Comparison of ENCODE assay signal across 13 cellular contexts in genomic region chr1:100955322-100955721, GRCh38. TPM values are rescaled to one million over a fixed set of nuclear protein-coding genes. Genes with fewer than 3 reads are reported as not detected.
DNase-seq lines count a peak whose midpoint lies in the region; ATAC-seq and TF ChIP-seq lines count a peak whose summit lies in the region.
"Had no signal": no experiment of that assay in that cellular context is flagged by ENCODE, and none has a peak within 500 bp of the region (broad histone marks: within the 10 kb centered on the region; RNA-seq: fewer than 3 reads in every experiment).

No MANE protein-coding gene starts in this region.

- no peaks in the 10 kb centered on the region; the same call in 1 of the 2 replicates for H3K36me3 ChIP-seq in RWPE2 (ENCODE audit: low read depth)
- H3K36me3 ChIP-seq in fibroblast of lung (ENCODE audit: control insufficient read depth, insufficient read depth, low read length) = no peaks in the 10 kb centered on the region

- H3K4me3 ChIP-seq in RWPE2 (ENCODE audit: severe bottlenecking) (no peak overlapping the region), fibroblast of lung (replicated peaks in 1 of 4; ENCODE audit: control extremely low read depth in 1 of 4, insufficient read depth in 1 of 4, low read depth in 3 of 4, low read length in 4 of 4) (peak overlapping the region in 1 of 4 experiments; percentile 20)
- H3K4me3 ChIP-seq: body of pancreas had no signal

- no peaks in the 10 kb centered on the region for H3K9me3 ChIP-seq in RWPE2 (ENCODE audit: severe bottlenecking)
- H3K9me3 ChIP-seq in fibroblast of lung (ENCODE audit: control insufficient read depth, insufficient read depth, low read depth, low read length) = no peaks in the 10 kb centered on the region
- H3K9me3 ChIP-seq: body of pancreas had no signal

- peak; percentile 66 for ATAC-seq in RWPE2 (ENCODE audit: low read depth)
- ATAC-seq: body of pancreas; stimulated activated memory B cell treated with anti-CD40 and anti-IgM and Interleukin-4, amounts not matched to agents 10 μg/mL and 1 μg/mL and 100 μg/mL, for 72 hours had no signal

- H3K9me3 Mint-ChIP-seq in activated naive CD4-positive, alpha-beta T cell treated with anti-CD3 and anti-CD28 coated beads for 36 hours = peaks cover 28% of the 10 kb centered on the region

- H3K4me1 ChIP-seq in RWPE2 (ENCODE audit: insufficient read depth, poor library complexity, severe bottlenecking) = peaks cover 14% of the 10 kb centered on the region
- H3K4me1 ChIP-seq in fibroblast of lung (ENCODE audit: control insufficient read depth, extremely low read depth, insufficient read depth, low read length) = peaks cover 6% of the 10 kb centered on the region
- H3K4me1 ChIP-seq: body of pancreas had no signal

- peak overlapping the region; percentile 83 for H3K4me2 ChIP-seq in fibroblast of lung (ENCODE audit: extremely low read depth, insufficient read depth, low read length)

- H3K27ac ChIP-seq in RWPE2 (ENCODE audit: poor library complexity, severe bottlenecking) (no peak overlapping the region), fibroblast of lung (ENCODE audit: insufficient read depth, low read length) (peak overlapping the region; percentile 24)
- H3K27ac ChIP-seq: body of pancreas, C4-2B had no signal

- H2AFZ ChIP-seq in fibroblast of lung (ENCODE audit: low read length) = no peak overlapping the region

- peak overlapping the region; percentile 65 for H3K27ac Mint-ChIP-seq in activated naive CD4-positive, alpha-beta T cell treated with anti-CD3 and anti-CD28 coated beads for 36 hours
- H3K27ac Mint-ChIP-seq: activated CD4-positive, alpha-beta T cell treated with anti-CD3 and anti-CD28 coated beads, Interleukin-2, amount 10 ng/mL, durations not matched to agents 7 days and 5 days; stimulated activated memory B cell treated with anti-CD40 and anti-IgM and Interleukin-4, amounts not matched to agents 10 μg/mL and 1 μg/mL and 100 μg/mL, for 72 hours had no signal

- no peaks in the 10 kb centered on the region for H4K20me1 ChIP-seq in fibroblast of lung (ENCODE audit: control insufficient read depth, extremely low read depth, insufficient read depth, low read length)

- TF ChIP-seq CTCF in RWPE2 (IDR thresholded peaks at IDR 0.05; ENCODE audit: poor library complexity, severe bottlenecking) (no peak), fibroblast of lung (conservative IDR thresholded peaks at IDR 0.05 in 1 of 2, IDR thresholded peaks at IDR 0.05 in 1 of 2; ENCODE audit: low read depth in 1 of 2, low read length in 2 of 2) (no peak)

- no peak for DNase-seq in activated naive CD4-positive, alpha-beta T cell treated with anti-CD3 and anti-CD28 coated beads for 36 hours
- DNase-seq in activated naive CD4-positive, alpha-beta T cell treated with anti-CD3 and anti-CD28 coated beads, Interleukin-2, amount 50 U/mL, for 16 hours = no peak
- DNase-seq in RWPE2 (ENCODE audit: low spot score) = no peak
- peak; percentile 87 to 91 for DNase-seq in fibroblast of lung (ENCODE audit: low read depth in 2 of 2)
- DNase-seq in smooth muscle cell of the brain vasculature (ENCODE audit: low read depth, low spot score) = peak; percentile 45
- no peak for DNase-seq in HK-2 (ENCODE audit: unreplicated experiment)
- DNase-seq in SIG-M5 treated with dmso at 0.1 percent for 504 hours (lab: John Stamatoyannopoulos, UW; ENCODE audit: unreplicated experiment) = no peak
- DNase-seq in OCI-M2 (lab: John Stamatoyannopoulos, UW; ENCODE audit: unreplicated experiment) = no peak
- DNase-seq: activated CD4-positive, alpha-beta T cell treated with anti-CD3 and anti-CD28 coated beads, Interleukin-2, amount 10 ng/mL, durations not matched to agents 7 days and 5 days; body of pancreas; stimulated activated CD4-positive, alpha-beta T cell treated with anti-CD3 and anti-CD28 coated beads, Interleukin-12 subunit alpha, Interleukin-12 subunit beta, amount 100 ng/mL, for 4 hours had no signal

- no peak overlapping the region for H3K4me3 Mint-ChIP-seq in activated naive CD4-positive, alpha-beta T cell treated with anti-CD3 and anti-CD28 coated beads for 36 hours
- H3K4me3 Mint-ChIP-seq: activated CD4-positive, alpha-beta T cell treated with anti-CD3 and anti-CD28 coated beads, Interleukin-2, amount 10 ng/mL, durations not matched to agents 7 days and 5 days; stimulated activated memory B cell treated with anti-CD40 and anti-IgM and Interleukin-4, amounts not matched to agents 10 μg/mL and 1 μg/mL and 100 μg/mL, for 72 hours had no signal

- H3K4me1 Mint-ChIP-seq in activated naive CD4-positive, alpha-beta T cell treated with anti-CD3 and anti-CD28 coated beads for 36 hours (ENCODE audit: low read depth) = peaks cover 62% of the 10 kb centered on the region

- no peaks in the 10 kb centered on the region for H3K79me2 ChIP-seq in fibroblast of lung (ENCODE audit: control insufficient read depth, insufficient read depth, low read length)

- CTCF ChIA-PET in activated naive CD4-positive, alpha-beta T cell treated with anti-CD3 and anti-CD28 coated beads for 36 hours (lab: Charles Lee) = interaction anchor here (0.5 to 1.4 kb wide), 5 partner anchors 40 to 565 kb away, joined by 3 to 5 read pairs (median 3); no protein-coding TSS in a partner anchor

- H3K9ac ChIP-seq in fibroblast of lung (ENCODE audit: insufficient read depth, low read length) = no peak overlapping the region

- H3K36me3 Mint-ChIP-seq in activated naive CD4-positive, alpha-beta T cell treated with anti-CD3 and anti-CD28 coated beads for 36 hours (ENCODE audit: low read depth) = peaks cover 50% of the 10 kb centered on the region

- H3K27me3 ChIP-seq in RWPE2 (ENCODE audit: insufficient read depth, poor library complexity, severe bottlenecking) = no peaks in the 10 kb centered on the region
- no peaks in the 10 kb centered on the region for H3K27me3 ChIP-seq in fibroblast of lung (ENCODE audit: control insufficient read depth, insufficient read depth, low read length)
- H3K27me3 ChIP-seq: body of pancreas had no signal

- no peaks in the 10 kb centered on the region for H3K27me3 Mint-ChIP-seq in activated naive CD4-positive, alpha-beta T cell treated with anti-CD3 and anti-CD28 coated beads for 36 hours (ENCODE audit: low read depth)
- H3K27me3 Mint-ChIP-seq: activated CD4-positive, alpha-beta T cell treated with anti-CD3 and anti-CD28 coated beads, Interleukin-2, amount 10 ng/mL, durations not matched to agents 7 days and 5 days; stimulated activated memory B cell treated with anti-CD40 and anti-IgM and Interleukin-4, amounts not matched to agents 10 μg/mL and 1 μg/mL and 100 μg/mL, for 72 hours had no signal

- intact Hi-C loops in activated naive CD4-positive, alpha-beta T cell treated with anti-CD3 and anti-CD28 coated beads for 36 hours (cut with micrococcal nuclease) = loop anchor here (1.0 kb wide), 4 partner anchors 157 to 304 kb away; no protein-coding TSS in a partner anchor

RNA-seq across cellular contexts. Expression of gene SLC30A7, which starts 59.4 kb away (rescaled TPM):
- total RNA-seq in activated naive CD4-positive, alpha-beta T cell treated with anti-CD3 and anti-CD28 coated beads for 36 hours = 10 to 100 TPM; 32.4 to 32.6 TPM
- 23.1 and 26.7 TPM in 2 replicates for total RNA-seq in fibroblast of lung
- polyA plus RNA-seq in fibroblast of lung = 24.7 and 37.4 TPM in 2 replicates
- 8.9 and 14.9 TPM in 2 replicates for polyA plus RNA-seq in fibroblast of lung (2012)
- polyA minus RNA-seq in fibroblast of lung (ENCODE audit: low replicate concordance) = 20.5 and 33.1 TPM in 2 replicates

Comparison
In these comparisons a context has a peak if more than half of its experiments do, and no peak if none do; other contexts are left out.
1. DNase-seq: peak in fibroblast of lung (2 of 2) and smooth muscle cell of the brain vasculature (single experiment); none in activated naive CD4-positive, alpha-beta T cell treated with anti-CD3 and anti-CD28 coated beads for 36 hours (single experiment), activated naive CD4-positive, alpha-beta T cell treated with anti-CD3 and anti-CD28 coated beads, Interleukin-2, amount 50 U/mL, for 16 hours (single experiment), RWPE2 (single experiment), HK-2 (single experiment), SIG-M5 treated with dmso at 0.1 percent for 504 hours (single experiment) and OCI-M2 (single experiment).